ENCODE assay signal across 8 cellular contexts in genomic region chr4:100190643-100191600, GRCh38. TPM values are rescaled to one million over a fixed set of nuclear protein-coding genes. Genes with fewer than 3 reads are reported as not detected.
A peak's percentile ranks its signal among the peaks of the same experiment; 100 is the strongest.
DNase-seq lines count a peak whose midpoint lies in the region; ATAC-seq lines count a peak whose summit lies in the region.

No MANE protein-coding gene starts in this region.

- ATAC-seq in esophagus mucosa, result peak; percentile 46
- ATAC-seq in natural killer cell treated with Interleukin-12 subunit alpha and Interleukin-12 subunit beta and Interleukin-15 and Interleukin-18, amount 100 ng/mL, for 72 hours, result peak; percentile 32 to 36
- ATAC-seq in HG03045 (IDR thresholded peaks at IDR 0.05; ENCODE audit: unreplicated experiment), result no peak

- DNase-seq in GM04504 (ENCODE audit: low read depth), result peak; percentile 23
- peak; percentile 2 for DNase-seq in NOMO-1 treated with dmso at 0.1 percent for 144 hours (lab: John Stamatoyannopoulos, UW; ENCODE audit: unreplicated experiment)
- no peak for DNase-seq in natural killer cell treated with Interleukin-12 subunit alpha and Interleukin-12 subunit beta and Interleukin-15 and Interleukin-18, amount 100 ng/mL, for 72 hours (ENCODE audit: low spot score)
- DNase-seq in HuH-7 (ENCODE audit: low spot score), result no peak
- DNase-seq in A172 (ENCODE audit: low spot score), result no peak
- no peak for DNase-seq in NCI-H1694 treated with DMSO at 0.1 percent for 48 hours (lab: John Stamatoyannopoulos, UW)

- H3K4me3 Mint-ChIP-seq in natural killer cell treated with Interleukin-12 subunit alpha and Interleukin-12 subunit beta and Interleukin-15 and Interleukin-18, amount 100 ng/mL, for 72 hours, result peak overlapping the region; percentile 86

- H3K27me3 Mint-ChIP-seq in natural killer cell treated with Interleukin-12 subunit alpha and Interleukin-12 subunit beta and Interleukin-15 and Interleukin-18, amount 100 ng/mL, for 72 hours, result peaks cover 31 to 54% of the 10 kb centered on the region in 2 donors

- no peaks in the 10 kb centered on the region for H3K9me3 Mint-ChIP-seq in natural killer cell treated with Interleukin-12 subunit alpha and Interleukin-12 subunit beta and Interleukin-15 and Interleukin-18, amount 100 ng/mL, for 72 hours

- no peak overlapping the region for H3K27ac Mint-ChIP-seq in natural killer cell treated with Interleukin-12 subunit alpha and Interleukin-12 subunit beta and Interleukin-15 and Interleukin-18, amount 100 ng/mL, for 72 hours

- H3K4me1 Mint-ChIP-seq in natural killer cell treated with Interleukin-12 subunit alpha and Interleukin-12 subunit beta and Interleukin-15 and Interleukin-18, amount 100 ng/mL, for 72 hours (ENCODE audit: low read depth in 2 of 2), result peaks cover 16% of the 10 kb centered on the region in 2 donors

- no peaks in the 10 kb centered on the region for H3K36me3 Mint-ChIP-seq in natural killer cell treated with Interleukin-12 subunit alpha and Interleukin-12 subunit beta and Interleukin-15 and Interleukin-18, amount 100 ng/mL, for 72 hours

RNA-seq across cellular contexts. Expression of gene DDIT4L, which starts 0.7 kb away (rescaled TPM):
- 0.56 TPM for total RNA-seq in esophagus mucosa
- 1 to 10 TPM in 1 of 2 donors, not detected in 1; 1.8 TPM for total RNA-seq in natural killer cell treated with Interleukin-12 subunit alpha and Interleukin-12 subunit beta and Interleukin-15 and Interleukin-18, amount 100 ng/mL, for 72 hours
- 2.1 and 2.2 TPM in 2 replicates for total RNA-seq in A172 (2014; rRNA removed; shearing (Covaris generic))

Comparison
In these comparisons a context has a peak if more than half of its experiments do, and no peak if none do; other contexts are left out.
1. DNase-seq: peak in GM04504 (single experiment) and NOMO-1 treated with dmso at 0.1 percent for 144 hours (single experiment); none in natural killer cell treated with Interleukin-12 subunit alpha and Interleukin-12 subunit beta and Interleukin-15 and Interleukin-18, amount 100 ng/mL, for 72 hours (single experiment), HuH-7 (single experiment), A172 (single experiment) and NCI-H1694 treated with DMSO at 0.1 percent for 48 hours (single experiment).